8 cellular contexts compared by ENCODE assay signal in the genomic region with DNA sequence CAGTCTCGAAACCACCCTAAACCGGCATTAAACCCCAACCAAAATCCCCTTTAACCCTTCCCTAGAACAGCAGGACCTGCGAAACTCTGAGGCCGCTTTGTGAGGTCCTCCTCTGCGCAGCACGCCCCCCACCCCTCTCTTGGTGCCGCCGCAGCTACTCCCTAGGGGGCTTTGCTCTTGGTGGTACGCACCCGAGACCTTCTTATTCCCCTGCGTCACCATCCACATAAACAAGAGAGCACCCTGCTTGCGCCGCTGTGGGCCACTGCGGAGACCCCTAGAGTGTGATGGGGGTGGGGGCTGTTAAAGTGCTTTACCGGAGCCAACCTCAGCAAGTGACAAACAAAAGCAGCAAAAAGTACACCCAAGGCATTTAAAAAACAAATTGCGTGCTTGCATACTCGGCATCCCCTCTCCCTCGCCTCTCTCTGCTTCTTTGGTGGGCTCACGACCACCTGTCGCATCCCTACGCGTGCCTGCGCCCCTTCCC. TPM values are rescaled to one million over a fixed set of nuclear protein-coding genes. Genes with fewer than 3 reads are reported as not detected.
DNase-seq lines count a peak whose midpoint lies in the region; ATAC-seq and TF ChIP-seq lines count a peak whose summit lies in the region.

No MANE protein-coding gene starts in this region.

- no peak for ATAC-seq in activated T-cell treated with anti-CD3 and anti-CD28 coated beads, Interleukin-2, amount 50 U/mL, for 72 hours (replicated peaks in 1 of 2)
- no peak for ATAC-seq in lower lobe of right lung
- no peak for ATAC-seq in thoracic aorta (ENCODE audit: insufficient number of reproducible peaks, low FRiP score, low read depth)
- ATAC-seq in HG02571 (IDR thresholded peaks at IDR 0.05; ENCODE audit: unreplicated experiment) = no peak
- no peak for ATAC-seq in HG02759 (IDR thresholded peaks at IDR 0.05; ENCODE audit: unreplicated experiment)

- H3K9me3 ChIP-seq in lower lobe of right lung = no peaks in the 10 kb centered on the region
- no peaks in the 10 kb centered on the region for H3K9me3 ChIP-seq in thoracic aorta

- H3K36me3 Mint-ChIP-seq in activated T-cell treated with anti-CD3 and anti-CD28 coated beads, Interleukin-2, amount 50 U/mL, for 72 hours (ENCODE audit: insufficient read depth in 2 of 2) = peaks cover 0 to 1% of the 10 kb centered on the region in 2 donors

- H3K4me3 Mint-ChIP-seq in activated T-cell treated with anti-CD3 and anti-CD28 coated beads, Interleukin-2, amount 50 U/mL, for 72 hours = peak overlapping the region; percentile 87 to 92

- H3K4me1 Mint-ChIP-seq in activated T-cell treated with anti-CD3 and anti-CD28 coated beads, Interleukin-2, amount 50 U/mL, for 72 hours (ENCODE audit: low read depth) = peaks cover 53% of the 10 kb centered on the region

- peaks cover 55% of the 10 kb centered on the region for H3K27me3 Mint-ChIP-seq in activated T-cell treated with anti-CD3 and anti-CD28 coated beads, Interleukin-2, amount 50 U/mL, for 72 hours (ENCODE audit: low read depth)

- no peak overlapping the region for H3K27ac ChIP-seq in lower lobe of right lung
- H3K27ac ChIP-seq in thoracic aorta = no peak overlapping the region

- H3K4me3 ChIP-seq in astrocyte of the cerebellum (ENCODE audit: low read depth, low read length) = peak overlapping the region; percentile 66
- H3K4me3 ChIP-seq in lower lobe of right lung = peak overlapping the region; percentile 51
- H3K4me3 ChIP-seq in thoracic aorta = peak overlapping the region; percentile 60

- in situ Hi-C loops in astrocyte of the cerebellum (cut with HindIII; ENCODE audit: low sequenced_read_pairs) = loop anchor here (25.0 kb wide), 1 partner anchor 635 kb away; no protein-coding TSS in a partner anchor

- H3K4me1 ChIP-seq in lower lobe of right lung (peaks cover 25% of the 10 kb centered on the region), thoracic aorta (ENCODE audit: control insufficient read depth in 1 of 2, low read depth in 2 of 2) (peaks cover 5 to 21% of the 10 kb centered on the region in 2 donors)

- H3K27ac Mint-ChIP-seq in activated T-cell treated with anti-CD3 and anti-CD28 coated beads, Interleukin-2, amount 50 U/mL, for 72 hours = no peak overlapping the region

- intact Hi-C loops in lower lobe of right lung (cut with DNase I) = no loop called here

- TF ChIP-seq CTCF in astrocyte of the cerebellum (IDR thresholded peaks at IDR 0.05; ENCODE audit: low read depth, low read length, missing control alignments) (no peak), lower lobe of right lung (IDR thresholded peaks at IDR 0.05) (no peak), thoracic aorta (IDR thresholded peaks at IDR 0.05) (no peak)

- no peaks in the 10 kb centered on the region for H3K36me3 ChIP-seq in lower lobe of right lung
- H3K36me3 ChIP-seq in thoracic aorta = no peaks in the 10 kb centered on the region

- H3K9me3 Mint-ChIP-seq in activated T-cell treated with anti-CD3 and anti-CD28 coated beads, Interleukin-2, amount 50 U/mL, for 72 hours = no peaks in the 10 kb centered on the region

- no peak for DNase-seq in activated T-cell treated with anti-CD3 and anti-CD28 coated beads, Interleukin-2, amount 50 U/mL, for 72 hours
- no peak for DNase-seq in activated T-cell treated with anti-CD3 and anti-CD28 coated beads, Interleukin-2, amount 50 U/mL, for 1 hour
- DNase-seq in astrocyte of the cerebellum (ENCODE audit: low read depth) (no peak), lower lobe of right lung (no peak), thoracic aorta (ENCODE audit: low spot score) (no peak), NCI-H1092 (lab: John Stamatoyannopoulos, UW) (no peak)

- peaks cover 72% of the 10 kb centered on the region for H3K27me3 ChIP-seq in lower lobe of right lung (ENCODE audit: low read depth)
- peaks cover 6% of the 10 kb centered on the region for H3K27me3 ChIP-seq in thoracic aorta (replicated peaks; ENCODE audit: insufficient read depth)

RNA-seq across cellular contexts. Expression of gene GNAS, which starts 0.5 kb away (rescaled TPM):
- 100 to 1,000 TPM; 781 to 820 TPM for total RNA-seq in activated T-cell treated with anti-CD3 and anti-CD28 coated beads, Interleukin-2, amount 50 U/mL, for 72 hours
- total RNA-seq in lower lobe of right lung = 744 TPM
- 100 to 1,000 TPM; 742 to 943 TPM for total RNA-seq in thoracic aorta

RNA-seq across cellular contexts. Expression of gene GNAS-AS1, which starts 1.3 kb away (rescaled TPM):
- total RNA-seq in activated T-cell treated with anti-CD3 and anti-CD28 coated beads, Interleukin-2, amount 50 U/mL, for 72 hours = 1 to 10 TPM; 2.3 to 2.5 TPM
- total RNA-seq in lower lobe of right lung (0.97 TPM), thoracic aorta (under 1 TPM; 0.21 to 0.81 TPM)
